20 cellular contexts compared by ENCODE assay signal in genomic region chr9:13437898-13438297, GRCh38.
A peak's percentile ranks its signal among the peaks of the same experiment; 100 is the strongest.
DNase-seq lines count a peak whose midpoint lies in the region; ATAC-seq and TF ChIP-seq lines count a peak whose summit lies in the region.
"Had no signal": no experiment of that assay in that cellular context is flagged by ENCODE, and none has a peak within 500 bp of the region (broad histone marks: within the 10 kb centered on the region; RNA-seq: fewer than 3 reads in every experiment).

No MANE protein-coding gene starts in this region.

- H3K9me3 ChIP-seq in heart left ventricle (no peaks in the 10 kb centered on the region), osteoblast (ENCODE audit: low read depth, low read length) (no peaks in the 10 kb centered on the region)
- H3K9me3 ChIP-seq: BLaER1 had no signal

- 40 to 71% (median 60%) methylated on average over 1 of the region's 1 CpG for WGBS in heart left ventricle, 4 donors

- H4K20me1 ChIP-seq in osteoblast (ENCODE audit: insufficient read depth, low read length) = no peaks in the 10 kb centered on the region
- H4K20me1 ChIP-seq: BLaER1 had no signal

- no peaks in the 10 kb centered on the region for H3K27me3 ChIP-seq in heart left ventricle
- H3K27me3 ChIP-seq in osteoblast (ENCODE audit: insufficient read depth, low read length) = peaks cover 29% of the 10 kb centered on the region
- H3K27me3 ChIP-seq: BLaER1, SJCRH30 had no signal

- no peak overlapping the region for H2AFZ ChIP-seq in osteoblast (ENCODE audit: low read length)
- H2AFZ ChIP-seq: GM23248 had no signal

- H3K79me2 ChIP-seq in osteoblast (ENCODE audit: insufficient read depth, low read length) = no peaks in the 10 kb centered on the region

- H3K36me3 ChIP-seq in heart left ventricle (no peaks in the 10 kb centered on the region), osteoblast (ENCODE audit: insufficient read depth, low read length) (no peaks in the 10 kb centered on the region)
- H3K36me3 ChIP-seq: BLaER1, SJCRH30 had no signal

- H3K27ac ChIP-seq in heart left ventricle (peak overlapping the region in 2 of 12 donors; percentile 8 to 21), osteoblast (ENCODE audit: low read depth, low read length) (no peak overlapping the region)
- H3K27ac ChIP-seq: BLaER1, GM23248, SJCRH30 had no signal

- no peak for TF ChIP-seq POLR2A in heart left ventricle (IDR thresholded peaks at IDR 0.05)

- DNase-seq in NCI-H748 (lab: John Stamatoyannopoulos, UW; ENCODE audit: unreplicated experiment) = peak; percentile 23
- no peak for DNase-seq in NCI-H748 treated with DMSO at 0.1 percent for 48 hours (lab: John Stamatoyannopoulos, UW)
- DNase-seq in NCI-H69 (lab: John Stamatoyannopoulos, UW) = peak; percentile 53
- peak in 3 of 5 donors; percentile 12 to 38 (median 23) for DNase-seq in heart left ventricle
- peak; percentile 17 for DNase-seq in osteoblast (ENCODE audit: insufficient read length, low spot score, missing footprints)
- no peak for DNase-seq in DMS114 treated with DMSO at 0.1 percent for 48 hours (lab: John Stamatoyannopoulos, UW; ENCODE audit: unreplicated experiment)
- DNase-seq: CD4-positive, CD25-positive, alpha-beta regulatory T cell; GM23248; H7; Karpas-422; NCI-H1092; NCI-H1417 treated with DMSO at 0.1 percent for 48 hours; NCI-H1694 treated with DMSO at 0.1 percent for 48 hours; NCI-H2081; NCI-H526; SJCRH30 had no signal

- intact Hi-C loops in heart left ventricle (cut with DNase I) = loop anchor here in 2 of 10 donors (10.0 kb wide), 2 partner anchors 587 to 667 kb away; no protein-coding TSS in a partner anchor

- no peak overlapping the region for H3K4me2 ChIP-seq in osteoblast (ENCODE audit: insufficient read depth, low read length)
- H3K4me2 ChIP-seq: BLaER1 had no signal

- H3K4me3 ChIP-seq in heart left ventricle (no peak overlapping the region), osteoblast (ENCODE audit: insufficient read depth, low read length) (no peak overlapping the region)
- H3K4me3 ChIP-seq: BLaER1, GM23248, SJCRH30 had no signal

- H3K4me1 ChIP-seq in heart left ventricle (peaks cover 0 to 22% (median 5%) of the 10 kb centered on the region in 12 donors), osteoblast (ENCODE audit: insufficient read depth, low read length) (no peaks in the 10 kb centered on the region)
- H3K4me1 ChIP-seq: BLaER1, SJCRH30 had no signal

- TF ChIP-seq CTCF in heart left ventricle (IDR thresholded peaks at IDR 0.05) (no peak), osteoblast (IDR thresholded peaks at IDR 0.05; ENCODE audit: extremely low read depth, low read depth, low read length) (no peak)

- ATAC-seq in heart left ventricle (peak in 3 of 4 donors; percentile 27 to 85 (median 69)), esophagus mucosa (no peak)
- ATAC-seq: HepG2, SK-N-SH treated with all-trans-retinoic acid at 6 μM for 48 hours had no signal

Comparison
In these comparisons a context has a peak if more than half of its experiments do, and no peak if none do; other contexts are left out.
1. DNase-seq: peak in NCI-H748 (single experiment), NCI-H69 (single experiment), heart left ventricle (3 of 5) and osteoblast (single experiment); none in NCI-H748 treated with DMSO at 0.1 percent for 48 hours (single experiment) and DMS114 treated with DMSO at 0.1 percent for 48 hours (single experiment).